In the genomic region with DNA sequence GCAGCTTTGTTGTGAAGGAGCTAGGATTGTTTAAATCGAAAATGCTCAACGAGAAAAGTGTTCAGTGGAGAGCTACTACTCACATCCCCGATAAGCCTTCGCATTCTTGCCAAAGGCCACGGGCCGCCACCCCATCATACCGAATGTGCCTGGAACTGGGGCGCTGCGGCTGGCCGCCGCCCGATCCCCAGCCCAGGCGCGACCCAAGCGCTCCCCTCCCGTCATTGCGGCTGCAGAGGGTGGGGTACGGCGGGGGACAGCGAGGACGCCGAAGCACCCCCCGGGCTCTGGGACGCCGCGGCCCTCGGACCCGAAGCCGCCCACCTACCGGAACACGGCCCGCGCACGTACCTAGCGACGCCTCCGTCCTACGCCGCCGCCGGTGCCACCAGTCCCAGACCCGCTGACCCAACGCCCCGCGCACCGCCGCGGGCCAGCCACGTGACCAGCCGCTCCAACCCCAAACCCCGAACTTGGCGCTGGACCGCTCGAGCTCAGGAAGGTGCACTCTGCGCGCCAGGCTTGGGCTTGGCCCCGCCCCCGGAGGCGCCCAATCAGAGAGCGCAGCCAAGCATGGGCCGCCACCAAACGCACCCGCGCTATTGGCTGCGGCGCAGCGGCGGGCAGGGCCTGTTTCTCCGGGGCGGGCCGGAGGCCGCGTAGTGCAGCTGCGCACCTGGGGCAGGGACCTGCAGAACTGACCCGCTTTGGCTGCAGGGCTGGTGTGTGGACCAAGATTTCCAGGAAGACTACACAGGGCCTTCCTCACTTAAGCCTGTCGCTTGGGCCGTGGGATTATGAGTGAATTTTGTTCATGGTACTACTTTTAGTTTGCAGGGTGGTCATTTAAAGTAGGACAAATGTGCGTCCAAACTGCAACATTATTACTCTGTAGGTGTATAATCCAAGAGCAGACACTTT, we compare ENCODE assay signal across 8 cellular contexts.
DNase-seq lines count a peak whose midpoint lies in the region; ATAC-seq and TF ChIP-seq lines count a peak whose summit lies in the region.

Gene SHMT1, minus strand, starts transcription at position 530 of the 921 bp plus-strand sequence. CDS start 7,569 bp downstream, outside the sequence.

- ATAC-seq in HG03175 (IDR thresholded peaks at IDR 0.05; ENCODE audit: unreplicated experiment), result peak; percentile 98

- TF ChIP-seq CTCF in AG09319 (IDR thresholded peaks at IDR 0.05; ENCODE audit: low read depth, low read length), result no peak

- in situ Hi-C loops in GM18951 (cut with MboI; ENCODE audit: low sequenced_read_pairs, unreplicated experiment), result no loop called here

- DNase-seq in AG09319 (ENCODE audit: extremely low read depth, low read depth) (peak; percentile 56), NCI-H345 treated with DMSO at 0.1 percent for 48 hours (lab: John Stamatoyannopoulos, UW; ENCODE audit: unreplicated experiment) (peak; percentile 72), iris pigment epithelial cell (ENCODE audit: low read depth) (peak; percentile 87)
- peak; percentile 82 for DNase-seq in activated CD4-positive, CD25-positive, alpha-beta regulatory T cell treated with anti-CD3 and anti-CD28 coated beads, Interleukin-2, amount 50 U/mL, for 16 hours (ENCODE audit: low read depth, low spot score)
- peak; percentile 87 for DNase-seq in central memory CD4-positive, alpha-beta T cell
- peak; percentile 77 to 86 for DNase-seq in stimulated activated CD4-positive, alpha-beta T cell treated with anti-CD3 and anti-CD28 coated beads, Interleukin-12 subunit alpha, Interleukin-12 subunit beta, amount 100 ng/mL, for 24 hours (ENCODE audit: low read depth in 2 of 2)

- peak; percentile 89 for TF ChIP-seq POLR2A in GM18951 (IDR thresholded peaks at IDR 0.05; ENCODE audit: extremely low read depth, insufficient read depth, insufficient read length)

Comparison
In these comparisons a context has a peak if more than half of its experiments do, and no peak if none do; other contexts are left out.
1. Peak in every context shown above with its lines: DNase-seq and ATAC-seq.